9 cellular contexts compared by ENCODE assay signal in the genomic region with DNA sequence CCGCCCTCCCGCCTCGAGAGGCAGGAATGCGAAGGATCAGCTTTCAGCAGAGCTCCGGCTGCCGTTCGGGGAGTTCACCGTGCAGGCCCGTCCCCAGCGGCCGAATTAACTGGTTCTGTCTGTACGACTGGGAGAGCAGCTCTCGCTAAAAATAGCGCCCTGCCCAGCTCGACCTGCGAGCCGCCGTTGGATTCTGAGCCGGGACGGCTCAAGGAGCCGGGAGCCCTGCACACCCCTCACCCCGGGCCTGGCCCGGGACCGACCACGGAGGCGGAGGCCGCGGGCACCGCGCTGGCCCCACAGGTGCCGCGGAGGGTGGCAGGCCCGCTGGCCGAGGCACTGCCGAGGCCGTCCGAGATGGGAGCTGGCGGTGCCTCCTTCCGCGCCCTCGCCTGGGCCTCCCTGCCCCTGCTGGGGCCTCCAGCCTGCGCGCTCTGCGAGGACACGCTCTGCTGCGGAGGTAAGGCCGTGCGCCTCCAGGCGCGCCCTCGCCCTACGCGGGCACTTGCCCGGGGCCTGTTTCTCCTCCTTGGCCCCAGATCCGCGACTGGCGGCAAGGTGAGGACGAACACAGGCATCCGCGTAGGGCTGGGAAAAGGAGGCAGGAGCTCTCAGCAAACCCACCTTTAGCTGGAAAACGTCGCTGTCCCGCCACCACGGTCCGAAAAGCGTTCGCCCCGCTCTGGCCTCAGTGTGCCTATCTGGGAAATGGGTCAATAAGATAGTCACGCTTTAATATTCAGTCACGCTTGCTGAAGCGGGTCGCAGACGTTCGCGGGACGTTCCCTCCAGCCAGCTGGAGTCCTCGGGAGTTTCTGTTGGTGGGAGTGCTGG. TPM values are rescaled to one million over a fixed set of nuclear protein-coding genes. Genes with fewer than 3 reads are reported as not detected.
A peak's percentile ranks its signal among the peaks of the same experiment; 100 is the strongest.
DNase-seq lines count a peak whose midpoint lies in the region; ATAC-seq, FAIRE-seq and TF ChIP-seq lines count a peak whose summit lies in the region.
"Had no signal": no experiment of that assay in that cellular context is flagged by ENCODE, and none has a peak within 500 bp of the region (broad histone marks: within the 10 kb centered on the region; RNA-seq: fewer than 3 reads in every experiment).

No MANE protein-coding gene starts in this region.

- no peak overlapping the region for H3K27ac ChIP-seq in astrocyte (ENCODE audit: low read depth, low read length)
- peak overlapping the region; percentile 85 to 98 for H3K27ac ChIP-seq in right atrium auricular region

- H3K4me1 Mint-ChIP-seq in astrocyte (ENCODE audit: low read depth, unreplicated experiment), result peaks cover 6% of the 10 kb centered on the region
- no peaks in the 10 kb centered on the region for H3K4me1 Mint-ChIP-seq in activated CD8-positive, alpha-beta T cell treated with anti-CD3 and anti-CD28 coated beads, Interleukin-2, amount 10 ng/mL, durations not matched to agents 7 days and 5 days (ENCODE audit: low read depth)
- no peaks in the 10 kb centered on the region for H3K4me1 Mint-ChIP-seq in activated T-cell treated with anti-CD3 and anti-CD28 coated beads, Interleukin-2, amount 50 U/mL, for 72 hours (ENCODE audit: low read depth)

- H3K4me1 ChIP-seq in ES-I3 (ENCODE audit: insufficient read depth, low read length), result peaks cover 9% of the 10 kb centered on the region; the same call in 1 of the 2 replicates
- H3K4me1 ChIP-seq in astrocyte (ENCODE audit: insufficient read depth, low read length), result peaks cover 13% of the 10 kb centered on the region
- peaks cover 0 to 45% of the 10 kb centered on the region in 2 donors for H3K4me1 ChIP-seq in right atrium auricular region

- H3K27me3 Mint-ChIP-seq in astrocyte (ENCODE audit: low read depth, unreplicated experiment), result peaks cover 23% of the 10 kb centered on the region
- peaks cover 46% of the 10 kb centered on the region for H3K27me3 Mint-ChIP-seq in activated CD8-positive, alpha-beta T cell treated with anti-CD3 and anti-CD28 coated beads, Interleukin-2, amount 10 ng/mL, durations not matched to agents 7 days and 5 days (ENCODE audit: low read depth)
- H3K27me3 Mint-ChIP-seq in activated T-cell treated with anti-CD3 and anti-CD28 coated beads, Interleukin-2, amount 50 U/mL, for 72 hours (ENCODE audit: low read depth), result peaks cover 63% of the 10 kb centered on the region

- H3K9me3 Mint-ChIP-seq in astrocyte (ENCODE audit: unreplicated experiment), result peaks cover 2% of the 10 kb centered on the region
- H3K9me3 Mint-ChIP-seq in activated CD8-positive, alpha-beta T cell treated with anti-CD3 and anti-CD28 coated beads, Interleukin-2, amount 10 ng/mL, durations not matched to agents 7 days and 5 days (ENCODE audit: insufficient read depth), result no peaks in the 10 kb centered on the region
- peaks cover 0 to 2% of the 10 kb centered on the region in 2 donors for H3K9me3 Mint-ChIP-seq in activated T-cell treated with anti-CD3 and anti-CD28 coated beads, Interleukin-2, amount 50 U/mL, for 72 hours

- peaks cover 19% of the 10 kb centered on the region for H4K20me1 ChIP-seq in astrocyte (ENCODE audit: insufficient read depth, low read length)

- peak overlapping the region; percentile 80 for H3K4me3 Mint-ChIP-seq in astrocyte (ENCODE audit: unreplicated experiment)
- H3K4me3 Mint-ChIP-seq in activated CD8-positive, alpha-beta T cell treated with anti-CD3 and anti-CD28 coated beads, Interleukin-2, amount 10 ng/mL, durations not matched to agents 7 days and 5 days, result no peak overlapping the region
- H3K4me3 Mint-ChIP-seq in activated T-cell treated with anti-CD3 and anti-CD28 coated beads, Interleukin-2, amount 50 U/mL, for 72 hours, result peak overlapping the region in 1 of 2 donors; percentile 66

- DNase-seq in astrocyte (ENCODE audit: low read depth), result peak; percentile 80
- DNase-seq in right atrium auricular region (ENCODE audit: low spot score), result peak; percentile 82
- DNase-seq in renal cortical epithelial cell (ENCODE audit: low read depth), result peak; percentile 66
- DNase-seq in GM19240 (ENCODE audit: insufficient read length, low spot score), result no peak
- no peak for DNase-seq in activated CD8-positive, alpha-beta T cell treated with anti-CD3 and anti-CD28 coated beads, Interleukin-2, amount 10 ng/mL, durations not matched to agents 7 days and 5 days
- no peak for DNase-seq in activated T-cell treated with anti-CD3 and anti-CD28 coated beads, Interleukin-2, amount 50 U/mL, for 72 hours

- no peaks in the 10 kb centered on the region for H3K36me3 Mint-ChIP-seq in astrocyte (ENCODE audit: low read depth, unreplicated experiment)
- peaks cover 7% of the 10 kb centered on the region for H3K36me3 Mint-ChIP-seq in activated CD8-positive, alpha-beta T cell treated with anti-CD3 and anti-CD28 coated beads, Interleukin-2, amount 10 ng/mL, durations not matched to agents 7 days and 5 days (ENCODE audit: low read depth)
- H3K36me3 Mint-ChIP-seq in activated T-cell treated with anti-CD3 and anti-CD28 coated beads, Interleukin-2, amount 50 U/mL, for 72 hours (ENCODE audit: insufficient read depth in 2 of 2), result peaks cover 2 to 8% of the 10 kb centered on the region in 2 donors

- ATAC-seq in GM18517 (IDR thresholded peaks at IDR 0.05; ENCODE audit: unreplicated experiment), result no peak
- no peak for ATAC-seq in activated CD8-positive, alpha-beta T cell treated with anti-CD3 and anti-CD28 coated beads, Interleukin-2, amount 10 ng/mL, durations not matched to agents 7 days and 5 days
- ATAC-seq in activated T-cell treated with anti-CD3 and anti-CD28 coated beads, Interleukin-2, amount 50 U/mL, for 72 hours (replicated peaks in 1 of 2), result no peak

- H3K4me3 ChIP-seq in astrocyte (ENCODE audit: insufficient read depth, low read depth, low read length) (peak overlapping the region; percentile 39), right atrium auricular region (peak overlapping the region; percentile 60 to 62)

- H3K27me3 ChIP-seq in astrocyte (ENCODE audit: insufficient read depth, low read length) (peaks cover 15% of the 10 kb centered on the region), right atrium auricular region (no peaks in the 10 kb centered on the region)

- peak overlapping the region; percentile 81 for H3K9ac ChIP-seq in ES-I3 (ENCODE audit: low read depth, low read length)
- H3K9ac ChIP-seq in astrocyte (ENCODE audit: low read length), result no peak overlapping the region

- peak overlapping the region; percentile 87 for H3K4me2 ChIP-seq in astrocyte (ENCODE audit: low read length)

- no peaks in the 10 kb centered on the region for H3K36me3 ChIP-seq in ES-I3 (ENCODE audit: insufficient read depth, low read length)
- no peaks in the 10 kb centered on the region for H3K36me3 ChIP-seq in astrocyte (ENCODE audit: insufficient read depth, low read length)
- no peaks in the 10 kb centered on the region for H3K36me3 ChIP-seq in right atrium auricular region

- CTCF ChIA-PET in activated CD8-positive, alpha-beta T cell treated with anti-CD3 and anti-CD28 coated beads, Interleukin-2, amount 10 ng/mL, durations not matched to agents 7 days and 5 days (lab: Charles Lee), result no interaction called here

- TF ChIP-seq CTCF in astrocyte (IDR thresholded peaks at IDR 0.05; ENCODE audit: insufficient read depth, low read depth, low read length) (peak; percentile 21), right atrium auricular region (IDR thresholded peaks at IDR 0.05) (peak in 1 of 2 donors; percentile 50)

- H3K27ac Mint-ChIP-seq in astrocyte (ENCODE audit: unreplicated experiment), result peak overlapping the region; percentile 62
- no peak overlapping the region for H3K27ac Mint-ChIP-seq in activated CD8-positive, alpha-beta T cell treated with anti-CD3 and anti-CD28 coated beads, Interleukin-2, amount 10 ng/mL, durations not matched to agents 7 days and 5 days
- H3K27ac Mint-ChIP-seq in activated T-cell treated with anti-CD3 and anti-CD28 coated beads, Interleukin-2, amount 50 U/mL, for 72 hours, result no peak overlapping the region

- POLR2A ChIA-PET in activated CD8-positive, alpha-beta T cell treated with anti-CD3 and anti-CD28 coated beads, Interleukin-2, amount 10 ng/mL, durations not matched to agents 7 days and 5 days (lab: Charles Lee), result no interaction called here

- no peak for FAIRE-seq in astrocyte (lab: Jason Lieb, UNC)
- FAIRE-seq: GM18507 had no signal

- H3K79me2 ChIP-seq in astrocyte (ENCODE audit: insufficient read depth, low read length), result no peaks in the 10 kb centered on the region

- H3K9me3 ChIP-seq in ES-I3 (ENCODE audit: control insufficient read depth, insufficient read depth, low read length), result 0 out of 2 replicates have a peak, but pooled peaks cover 3% of the 10 kb centered on the region
- no peaks in the 10 kb centered on the region for H3K9me3 ChIP-seq in astrocyte (ENCODE audit: insufficient read depth, low read depth, low read length)
- H3K9me3 ChIP-seq in right atrium auricular region, result no peaks in the 10 kb centered on the region

- H2AFZ ChIP-seq in astrocyte (ENCODE audit: low read depth, low read length), result peak overlapping the region; percentile 73

RNA-seq across cellular contexts. Expression of a gene that starts 53.0 kb away (rescaled TPM):
- total RNA-seq in astrocyte (41.4 and 41.7 TPM in 2 replicates), right atrium auricular region (10 to 100 TPM; 38.0 to 47.0 TPM), renal cortical epithelial cell (18.2 and 37.5 TPM in 2 replicates)
- total RNA-seq in activated CD8-positive, alpha-beta T cell treated with anti-CD3 and anti-CD28 coated beads, Interleukin-2, amount 10 ng/mL, durations not matched to agents 7 days and 5 days, result under 1 TPM; 0.08 to 0.13 TPM
- total RNA-seq in activated T-cell treated with anti-CD3 and anti-CD28 coated beads, Interleukin-2, amount 50 U/mL, for 72 hours, result under 1 TPM; 0.35 to 0.74 TPM

Comparison
In these comparisons a context has a peak if more than half of its experiments do, and no peak if none do; other contexts are left out.
1. DNase-seq: peak in astrocyte (single experiment), right atrium auricular region (single experiment) and renal cortical epithelial cell (single experiment); none in GM19240 (single experiment), activated CD8-positive, alpha-beta T cell treated with anti-CD3 and anti-CD28 coated beads, Interleukin-2, amount 10 ng/mL, durations not matched to agents 7 days and 5 days (single experiment) and activated T-cell treated with anti-CD3 and anti-CD28 coated beads, Interleukin-2, amount 50 U/mL, for 72 hours (0 of 2).
2. RNA of a gene that starts 53.0 kb away (total RNA-seq): 38.0 to 47.0 TPM in right atrium auricular region, 41.4 to 41.7 TPM in astrocyte and 18.2 to 37.5 TPM in renal cortical epithelial cell; 0.35 to 0.74 TPM in activated T-cell treated with anti-CD3 and anti-CD28 coated beads, Interleukin-2, amount 50 U/mL, for 72 hours and 0.08 to 0.13 TPM in activated CD8-positive, alpha-beta T cell treated with anti-CD3 and anti-CD28 coated beads, Interleukin-2, amount 10 ng/mL, durations not matched to agents 7 days and 5 days; every median in the first group is over 10 times any median in the second.